In genomic region chr22:23750744-23751440, GRCh38 we compare ENCODE assay signal across 8 cellular contexts. TPM values are rescaled to one million over a fixed set of nuclear protein-coding genes. Genes with fewer than 3 reads are reported as not detected.
DNase-seq lines count a peak whose midpoint lies in the region; ATAC-seq, FAIRE-seq and TF ChIP-seq lines count a peak whose summit lies in the region.

TSS of gene ZNF70 (minus strand) at chr22:23751112. CDS start at chr22:23745140, 5,972 bp downstream.

- H3K4me3 ChIP-seq in OCI-LY3 (ENCODE audit: low read length) (peak within 1 kb of the TSS; percentile 91), esophagus (ENCODE audit: low read depth in 1 of 2, low read length in 2 of 2) (peak within 1 kb of the TSS; percentile 61 to 74), muscle layer of duodenum (ENCODE audit: low read depth in 1 of 2, low read length in 2 of 2) (peak within 1 kb of the TSS; percentile 77 to 79)

- H3K9me3 ChIP-seq in OCI-LY3 (ENCODE audit: insufficient read depth, low read length) (no peaks in the 10 kb centered on the region), esophagus (ENCODE audit: control insufficient read depth in 2 of 2, insufficient read depth in 1 of 2, low read depth in 1 of 2, low read length in 1 of 2) (no peaks in the 10 kb centered on the region), muscle layer of duodenum (ENCODE audit: control insufficient read depth in 1 of 2, low read length in 2 of 2) (no peaks in the 10 kb centered on the region)

- no peaks in the 10 kb centered on the region for H3K36me3 ChIP-seq in OCI-LY3 (replicated peaks; ENCODE audit: low read depth, low read length)
- H3K36me3 ChIP-seq in esophagus (ENCODE audit: control insufficient read depth in 2 of 2, insufficient read depth in 2 of 2, low read length in 1 of 2), result no peaks in the 10 kb centered on the region
- no peaks in the 10 kb centered on the region for H3K36me3 ChIP-seq in muscle layer of duodenum (ENCODE audit: control insufficient read depth in 1 of 2, insufficient read depth in 2 of 2, low read length in 2 of 2)

- H3K4me1 Mint-ChIP-seq in CD14-positive monocyte, result peaks cover 29% of the 10 kb centered on the region

- peak within 1 kb of the TSS; percentile 84 for H2AFZ ChIP-seq in OCI-LY3 (ENCODE audit: low read depth, low read length)

- peak; percentile 77 for ATAC-seq in GM19372 (IDR thresholded peaks at IDR 0.05; ENCODE audit: low read depth, unreplicated experiment)

- H3K36me3 Mint-ChIP-seq in CD14-positive monocyte, result no peaks in the 10 kb centered on the region

- no peaks in the 10 kb centered on the region for H3K79me2 ChIP-seq in OCI-LY3 (ENCODE audit: low read length)

- no peak for FAIRE-seq in HTR-8/SVneo (lab: Jason Lieb, UNC)

- peak within 1 kb of the TSS; percentile 76 for H3K27ac ChIP-seq in OCI-LY3 (ENCODE audit: low read length)
- peak within 1 kb of the TSS; percentile 87 to 95 for H3K27ac ChIP-seq in esophagus (ENCODE audit: low read depth in 2 of 2, low read length in 1 of 2)
- H3K27ac ChIP-seq in muscle layer of duodenum (ENCODE audit: low read length), result peak within 1 kb of the TSS; percentile 80

- H3K27me3 ChIP-seq in OCI-LY3 (ENCODE audit: low read depth, low read length) (no peaks in the 10 kb centered on the region), esophagus (ENCODE audit: control insufficient read depth in 1 of 2, insufficient read depth in 2 of 2, low read length in 2 of 2) (no peaks in the 10 kb centered on the region), muscle layer of duodenum (ENCODE audit: low read depth, low read length) (no peaks in the 10 kb centered on the region)

- H3K4me1 ChIP-seq in OCI-LY3 (ENCODE audit: low read length), result peaks cover 50% of the 10 kb centered on the region
- peaks cover 0 to 4% of the 10 kb centered on the region in 2 donors for H3K4me1 ChIP-seq in esophagus (ENCODE audit: control insufficient read depth in 2 of 2, insufficient read depth in 2 of 2, low read length in 1 of 2)
- peaks cover 7 to 19% of the 10 kb centered on the region in 2 donors for H3K4me1 ChIP-seq in muscle layer of duodenum (ENCODE audit: control insufficient read depth in 1 of 2, insufficient read depth in 2 of 2, low read length in 2 of 2)

- peak within 1 kb of the TSS; percentile 84 to 92 for H3K4me3 Mint-ChIP-seq in CD14-positive monocyte

- peaks cover 0 to 2% (median 0%) of the 10 kb centered on the region in 7 donors for H3K9me3 Mint-ChIP-seq in CD14-positive monocyte

- DNase-seq in CD14-positive monocyte (ENCODE audit: low spot score) (peak; percentile 73), HTR-8/SVneo (ENCODE audit: insufficient read length, low spot score) (peak; percentile 70), activated T-cell treated with anti-CD3 and anti-CD28 coated beads for 48 hours (ENCODE audit: low read depth) (peak; percentile 86)
- peak; percentile 57 for DNase-seq in stimulated activated CD8-positive, alpha-beta memory T cell treated with anti-CD3 and anti-CD28 coated beads, Interleukin-7, amount 100 ng/mL, for 24 hours (ENCODE audit: low read depth)

- intact Hi-C loops in CD14-positive monocyte (cut with micrococcal nuclease), result no loop called here

- WGBS in esophagus, 2 donors, result 1% methylated on average over 57 to 76 of the region's 76 CpGs

- H4K20me1 ChIP-seq in OCI-LY3 (ENCODE audit: insufficient read depth, low read length), result no peaks in the 10 kb centered on the region

- H3K27ac Mint-ChIP-seq in CD14-positive monocyte, result peak within 1 kb of the TSS; percentile 59 to 89 (median 81)

- H3K27me3 Mint-ChIP-seq in CD14-positive monocyte (ENCODE audit: low read depth in 3 of 3), result no peaks in the 10 kb centered on the region

- peak; percentile 33 for TF ChIP-seq CTCF in CD14-positive monocyte (IDR thresholded peaks at IDR 0.05)
- TF ChIP-seq CTCF in OCI-LY3 (IDR thresholded peaks at IDR 0.05; ENCODE audit: low read depth, low read length), result peak; percentile 26; the same call in 1 of the 2 replicates

- peak within 1 kb of the TSS; percentile 87 for H3K9ac ChIP-seq in OCI-LY3 (ENCODE audit: low read length)

- peak within 1 kb of the TSS; percentile 98 for H3K4me2 ChIP-seq in OCI-LY3 (ENCODE audit: low read length)

RNA-seq across cellular contexts. Expression of gene ZNF70, which starts in this region (rescaled TPM):
- under 1 TPM; 0.04 to 0.09 TPM for polyA plus RNA-seq in CD14-positive monocyte
- under 1 TPM; 0.40 to 0.92 TPM for polyA plus RNA-seq in esophagus

Comparison
In these comparisons a context has a peak if more than half of its experiments do, and no peak if none do; other contexts are left out.
1. Peak in every context shown above with its lines: DNase-seq, ATAC-seq, H3K4me3 ChIP-seq and H3K27ac ChIP-seq.
2. Peak in DNase-seq in CD14-positive monocyte; RNA of the gene not detected or under 1 TPM.